Comparison of ENCODE assay signal across 1 cellular context in genomic region chr4:10185518-10186227, GRCh38.
TF ChIP-seq lines count a peak whose summit lies in the region.

No MANE protein-coding gene starts in this region.

TF ChIP-seq in K562, 482 proteins besides CTCF, POLR2A, EP300 and RAD21 (continued from another document and continues in another):
- TF ChIP-seq NFXL1 (CRISPR knock-in tag; IDR thresholded peaks at IDR 0.05) (0 out of 2 replicates have a peak, but pooled peaks have one; percentile 11), BACH1 (tag; IDR thresholded peaks at IDR 0.05) (no peak; the same call in 1 of the 2 replicates), ZNF589 (CRISPR knock-in tag; IDR thresholded peaks at IDR 0.05; ENCODE audit: low read depth) (no peak), ARNT (IDR thresholded peaks at IDR 0.05) (no peak), ZNF79 (CRISPR knock-in tag; IDR thresholded peaks at IDR 0.05; ENCODE audit: low read depth) (no peak; the same call in 1 of the 2 replicates), POLR2B (IDR thresholded peaks at IDR 0.05; ENCODE audit: low read depth, partially characterized antibody) (peak; percentile 86), SMAD2 (IDR thresholded peaks at IDR 0.05; ENCODE audit: low read depth, low read length) (no peak), MTF1 (CRISPR knock-in tag; IDR thresholded peaks at IDR 0.05; ENCODE audit: borderline replicate concordance) (no peak), NFRKB (IDR thresholded peaks at IDR 0.05; ENCODE audit: low read depth) (peak; percentile 96), GABPA (tag; conservative IDR thresholded peaks at IDR 0.05; ENCODE audit: low read depth) (no peak; the same call in 1 of the 2 replicates), PATZ1 (CRISPR knock-in tag; IDR thresholded peaks at IDR 0.05; ENCODE audit: borderline replicate concordance) (no peak), BRD9 (IDR thresholded peaks at IDR 0.05; ENCODE audit: low read depth, partially characterized antibody) (peak; percentile 90), NCOR1 (IDR thresholded peaks at IDR 0.05) (peak; percentile 81), JUN (IDR thresholded peaks at IDR 0.05; ENCODE audit: borderline replicate concordance, low read depth, low read length) (peak; percentile 91), JUN (CRISPR knock-in tag; IDR thresholded peaks at IDR 0.05; ENCODE audit: borderline replicate concordance) (peak; percentile 68; the same call in 1 of the 2 replicates), CTBP1 (IDR thresholded peaks at IDR 0.05; ENCODE audit: borderline replicate concordance) (peak; percentile 80), TAF1 (IDR thresholded peaks at IDR 0.05; ENCODE audit: control insufficient read depth, extremely low read depth, insufficient read depth, low read length, severe bottlenecking) (peak; percentile 58), BRF1 (IDR thresholded peaks at IDR 0.05; ENCODE audit: borderline replicate concordance, extremely low read depth, insufficient read length) (no peak), ZNF3 (CRISPR knock-in tag; IDR thresholded peaks at IDR 0.05) (no peak), UBTF (IDR thresholded peaks at IDR 0.05; ENCODE audit: borderline replicate concordance in 1 of 2, low read depth in 2 of 2, low read length in 2 of 2) (0 out of 4 replicates have a peak, but pooled peaks of 1 of the 2 experiments have one; percentile 17), CREB5 (CRISPR knock-in tag; IDR thresholded peaks at IDR 0.05) (no peak), HINFP (tag; conservative IDR thresholded peaks at IDR 0.05; ENCODE audit: low read depth) (no peak), ESRRB (CRISPR knock-in tag; IDR thresholded peaks at IDR 0.05; ENCODE audit: borderline replicate concordance) (no peak), ZNF253 (CRISPR knock-in tag; conservative IDR thresholded peaks at IDR 0.05) (no peak), DPF2 (IDR thresholded peaks at IDR 0.05) (peak; percentile 89), NCOA1 (IDR thresholded peaks at IDR 0.05; ENCODE audit: low read depth) (peak; percentile 82), E4F1 (CRISPR knock-in tag; IDR thresholded peaks at IDR 0.05; ENCODE audit: borderline replicate concordance) (no peak), ELK3 (CRISPR knock-in tag; IDR thresholded peaks at IDR 0.05) (no peak), ILK (tag; IDR thresholded peaks at IDR 0.05; ENCODE audit: borderline replicate concordance, low read depth) (no peak)
- TF ChIP-seq, protein P1, sequence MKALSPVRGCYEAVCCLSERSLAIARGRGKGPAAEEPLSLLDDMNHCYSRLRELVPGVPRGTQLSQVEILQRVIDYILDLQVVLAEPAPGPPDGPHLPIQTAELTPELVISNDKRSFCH (CRISPR knock-in tag; IDR thresholded peaks at IDR 0.05) = no peak
- TF ChIP-seq, protein P1 (tag; IDR thresholded peaks at IDR 0.05) = no peak
- TF ChIP-seq, protein P2, sequence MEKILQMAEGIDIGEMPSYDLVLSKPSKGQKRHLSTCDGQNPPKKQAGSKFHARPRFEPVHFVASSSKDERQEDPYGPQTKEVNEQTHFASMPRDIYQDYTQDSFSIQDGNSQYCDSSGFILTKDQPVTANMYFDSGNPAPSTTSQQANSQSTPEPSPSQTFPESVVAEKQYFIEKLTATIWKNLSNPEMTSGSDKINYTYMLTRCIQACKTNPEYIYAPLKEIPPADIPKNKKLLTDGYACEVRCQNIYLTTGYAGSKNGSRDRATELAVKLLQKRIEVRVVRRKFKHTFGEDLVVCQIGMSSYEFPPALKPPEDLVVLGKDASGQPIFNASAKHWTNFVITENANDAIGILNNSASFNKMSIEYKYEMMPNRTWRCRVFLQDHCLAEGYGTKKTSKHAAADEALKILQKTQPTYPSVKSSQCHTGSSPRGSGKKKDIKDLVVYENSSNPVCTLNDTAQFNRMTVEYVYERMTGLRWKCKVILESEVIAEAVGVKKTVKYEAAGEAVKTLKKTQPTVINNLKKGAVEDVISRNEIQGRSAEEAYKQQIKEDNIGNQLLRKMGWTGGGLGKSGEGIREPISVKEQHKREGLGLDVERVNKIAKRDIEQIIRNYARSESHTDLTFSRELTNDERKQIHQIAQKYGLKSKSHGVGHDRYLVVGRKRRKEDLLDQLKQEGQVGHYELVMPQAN (IDR thresholded peaks at IDR 0.05; ENCODE audit: borderline replicate concordance) = no peak
- TF ChIP-seq, protein P3, sequence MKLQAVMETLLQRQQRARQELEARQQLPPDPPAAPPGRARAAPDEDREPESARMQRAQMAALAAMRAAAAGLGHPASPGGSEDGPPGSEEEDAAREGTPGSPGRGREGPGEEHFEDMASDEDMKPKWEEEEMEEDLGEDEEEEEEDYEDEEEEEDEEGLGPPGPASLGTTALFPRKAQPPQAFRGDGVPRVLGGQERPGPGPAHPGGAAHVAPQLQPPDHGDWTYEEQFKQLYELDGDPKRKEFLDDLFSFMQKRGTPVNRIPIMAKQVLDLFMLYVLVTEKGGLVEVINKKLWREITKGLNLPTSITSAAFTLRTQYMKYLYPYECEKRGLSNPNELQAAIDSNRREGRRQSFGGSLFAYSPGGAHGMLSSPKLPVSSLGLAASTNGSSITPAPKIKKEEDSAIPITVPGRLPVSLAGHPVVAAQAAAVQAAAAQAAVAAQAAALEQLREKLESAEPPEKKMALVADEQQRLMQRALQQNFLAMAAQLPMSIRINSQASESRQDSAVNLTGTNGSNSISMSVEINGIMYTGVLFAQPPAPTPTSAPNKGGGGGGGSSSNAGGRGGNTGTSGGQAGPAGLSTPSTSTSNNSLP (IDR thresholded peaks at IDR 0.05; ENCODE audit: borderline replicate concordance, low read depth, low read length) = peak; percentile 93
- TF ChIP-seq, protein P4, sequence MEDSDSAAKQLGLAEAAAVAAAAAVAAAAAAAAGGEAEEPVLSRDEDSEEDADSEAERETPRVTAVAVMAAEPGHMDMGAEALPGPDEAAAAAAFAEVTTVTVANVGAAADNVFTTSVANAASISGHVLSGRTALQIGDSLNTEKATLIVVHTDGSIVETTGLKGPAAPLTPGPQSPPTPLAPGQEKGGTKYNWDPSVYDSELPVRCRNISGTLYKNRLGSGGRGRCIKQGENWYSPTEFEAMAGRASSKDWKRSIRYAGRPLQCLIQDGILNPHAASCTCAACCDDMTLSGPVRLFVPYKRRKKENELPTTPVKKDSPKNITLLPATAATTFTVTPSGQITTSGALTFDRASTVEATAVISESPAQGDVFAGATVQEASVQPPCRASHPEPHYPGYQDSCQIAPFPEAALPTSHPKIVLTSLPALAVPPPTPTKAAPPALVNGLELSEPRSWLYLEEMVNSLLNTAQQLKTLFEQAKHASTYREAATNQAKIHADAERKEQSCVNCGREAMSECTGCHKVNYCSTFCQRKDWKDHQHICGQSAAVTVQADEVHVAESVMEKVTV (CRISPR knock-in tag; IDR thresholded peaks at IDR 0.05) = no peak
- TF ChIP-seq, protein P5, sequence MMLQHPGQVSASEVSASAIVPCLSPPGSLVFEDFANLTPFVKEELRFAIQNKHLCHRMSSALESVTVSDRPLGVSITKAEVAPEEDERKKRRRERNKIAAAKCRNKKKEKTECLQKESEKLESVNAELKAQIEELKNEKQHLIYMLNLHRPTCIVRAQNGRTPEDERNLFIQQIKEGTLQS (IDR thresholded peaks at IDR 0.05) = peak; percentile 93
- TF ChIP-seq, protein P5 (CRISPR knock-in tag; conservative IDR thresholded peaks at IDR 0.05) = no peak; the same call in 1 of the 2 replicates
- TF ChIP-seq, protein P6, sequence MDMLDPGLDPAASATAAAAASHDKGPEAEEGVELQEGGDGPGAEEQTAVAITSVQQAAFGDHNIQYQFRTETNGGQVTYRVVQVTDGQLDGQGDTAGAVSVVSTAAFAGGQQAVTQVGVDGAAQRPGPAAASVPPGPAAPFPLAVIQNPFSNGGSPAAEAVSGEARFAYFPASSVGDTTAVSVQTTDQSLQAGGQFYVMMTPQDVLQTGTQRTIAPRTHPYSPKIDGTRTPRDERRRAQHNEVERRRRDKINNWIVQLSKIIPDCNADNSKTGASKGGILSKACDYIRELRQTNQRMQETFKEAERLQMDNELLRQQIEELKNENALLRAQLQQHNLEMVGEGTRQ (CRISPR knock-in tag; IDR thresholded peaks at IDR 0.05) = no peak
